In the genomic region with DNA sequence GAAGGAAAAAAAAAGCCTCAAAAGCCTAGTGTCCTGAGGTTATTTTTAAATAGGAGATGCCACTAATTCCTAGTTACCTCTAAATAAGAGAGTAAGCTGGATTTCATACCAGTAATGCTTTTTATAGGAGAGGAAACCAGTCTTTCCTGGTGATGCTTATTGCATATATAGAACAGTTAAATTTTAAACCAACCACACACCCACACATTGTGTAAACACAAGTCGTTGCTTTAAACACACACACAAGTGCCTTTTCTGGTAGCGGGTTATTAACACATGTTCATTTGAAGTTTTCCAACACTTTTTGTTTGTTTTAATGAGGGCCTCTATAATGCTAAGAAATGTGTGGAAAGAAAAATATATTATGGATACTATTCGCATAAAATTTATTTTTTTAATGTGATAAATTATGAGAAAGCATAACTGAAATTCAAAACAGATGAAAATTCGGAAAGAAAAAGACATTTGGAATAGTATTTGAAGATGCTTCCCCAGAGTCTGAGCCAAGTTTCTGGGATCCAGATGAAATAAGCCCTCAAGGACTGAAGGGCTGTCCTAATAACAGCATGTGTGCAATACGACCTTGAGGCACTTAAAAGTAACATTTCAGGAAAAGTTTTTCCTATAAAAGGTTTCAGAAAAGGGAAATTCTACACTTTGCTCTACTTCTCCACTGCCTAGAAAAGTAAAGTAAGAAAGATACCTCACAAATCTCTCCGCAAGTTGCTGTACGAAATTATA, we compare ENCODE assay signal across 8 cellular contexts. TPM values are rescaled to one million over a fixed set of nuclear protein-coding genes. Genes with fewer than 3 reads are reported as not detected.
DNase-seq lines count a peak whose midpoint lies in the region; ATAC-seq and TF ChIP-seq lines count a peak whose summit lies in the region.
"Had no signal": no experiment of that assay in that cellular context is flagged by ENCODE, and none has a peak within 500 bp of the region (broad histone marks: within the 10 kb centered on the region; RNA-seq: fewer than 3 reads in every experiment).

No MANE protein-coding gene starts in this region.

- DNase-seq in activated T-helper 1 cell treated with anti-CD3 and anti-CD28 coated beads, Interleukin-12 subunit alpha, Interleukin-12 subunit beta, Interleukin-2, Interleukin-4 antibody, amounts not matched to agents 30 ng/mL and 10 ng/mL and 1 ng/mL, durations not matched to agents 14 hours and 24 hours and 36 hours (ENCODE audit: low spot score), result no peak
- no peak for DNase-seq in stimulated activated naive B cell treated with anti-CD40 and anti-IgM and Interleukin-4, amounts not matched to agents 10 μg/mL and 1 μg/mL and 100 μg/mL, for 72 hours
- no peak for DNase-seq in SK-N-DZ (ENCODE audit: low spot score)
- no peak for DNase-seq in hippocampal formation (lab: John Stamatoyannopoulos, UW)
- DNase-seq in NCI-H2107 treated with DMSO at 0.1 percent for 48 hours (lab: John Stamatoyannopoulos, UW; ENCODE audit: unreplicated experiment), result no peak
- DNase-seq: central memory CD4-positive, alpha-beta T cell had no signal

- no peaks in the 10 kb centered on the region for H3K9me3 Mint-ChIP-seq in activated T-helper 1 cell treated with anti-CD3 and anti-CD28 coated beads, Interleukin-12 subunit alpha, Interleukin-12 subunit beta, Interleukin-2, Interleukin-4 antibody, amounts not matched to agents 30 ng/mL and 10 ng/mL and 1 ng/mL, durations not matched to agents 14 hours and 24 hours and 36 hours
- no peaks in the 10 kb centered on the region for H3K9me3 Mint-ChIP-seq in stimulated activated naive B cell treated with anti-CD40 and anti-IgM and Interleukin-4, amounts not matched to agents 10 μg/mL and 1 μg/mL and 100 μg/mL, for 72 hours

- ATAC-seq in stimulated activated naive B cell treated with anti-CD40 and anti-IgM and Interleukin-4, amounts not matched to agents 10 μg/mL and 1 μg/mL and 100 μg/mL, for 72 hours (replicated peaks), result no peak

- CTCF ChIA-PET in HEK293 (lab: Yijun Ruan, JAX), result interaction anchor here (0.6 kb wide), 1 partner anchor 55 kb away, joined by 3 read pairs; no protein-coding TSS in a partner anchor

- H3K4me1 Mint-ChIP-seq in activated T-helper 1 cell treated with anti-CD3 and anti-CD28 coated beads, Interleukin-12 subunit alpha, Interleukin-12 subunit beta, Interleukin-2, Interleukin-4 antibody, amounts not matched to agents 30 ng/mL and 10 ng/mL and 1 ng/mL, durations not matched to agents 14 hours and 24 hours and 36 hours (ENCODE audit: low read depth), result peaks cover 77% of the 10 kb centered on the region
- H3K4me1 Mint-ChIP-seq in stimulated activated naive B cell treated with anti-CD40 and anti-IgM and Interleukin-4, amounts not matched to agents 10 μg/mL and 1 μg/mL and 100 μg/mL, for 72 hours, result peaks cover 32 to 54% of the 10 kb centered on the region in 2 donors

- H3K36me3 Mint-ChIP-seq in activated T-helper 1 cell treated with anti-CD3 and anti-CD28 coated beads, Interleukin-12 subunit alpha, Interleukin-12 subunit beta, Interleukin-2, Interleukin-4 antibody, amounts not matched to agents 30 ng/mL and 10 ng/mL and 1 ng/mL, durations not matched to agents 14 hours and 24 hours and 36 hours (ENCODE audit: low read depth), result peaks cover 47% of the 10 kb centered on the region
- peaks cover 21 to 33% of the 10 kb centered on the region in 2 donors for H3K36me3 Mint-ChIP-seq in stimulated activated naive B cell treated with anti-CD40 and anti-IgM and Interleukin-4, amounts not matched to agents 10 μg/mL and 1 μg/mL and 100 μg/mL, for 72 hours

- POLR2A ChIA-PET in HEK293 (lab: Yijun Ruan, JAX), result no interaction called here

- H3K4me3 Mint-ChIP-seq in activated T-helper 1 cell treated with anti-CD3 and anti-CD28 coated beads, Interleukin-12 subunit alpha, Interleukin-12 subunit beta, Interleukin-2, Interleukin-4 antibody, amounts not matched to agents 30 ng/mL and 10 ng/mL and 1 ng/mL, durations not matched to agents 14 hours and 24 hours and 36 hours, result peak overlapping the region; percentile 99
- peak overlapping the region; percentile 96 to 98 for H3K4me3 Mint-ChIP-seq in stimulated activated naive B cell treated with anti-CD40 and anti-IgM and Interleukin-4, amounts not matched to agents 10 μg/mL and 1 μg/mL and 100 μg/mL, for 72 hours

- H3K4me1 ChIP-seq in HEK293 (ENCODE audit: control insufficient read depth, insufficient read depth, low read length) (peaks cover 3% of the 10 kb centered on the region; the same call in 1 of the 2 replicates), iPS-20b (ENCODE audit: insufficient read depth, low read length) (peaks cover 7% of the 10 kb centered on the region; the same call in 1 of the 2 replicates)

- H3K36me3 ChIP-seq in HEK293 (ENCODE audit: control insufficient read depth in 2 of 2, insufficient read depth in 1 of 2, low read length in 2 of 2), result peaks cover 0 to 19% of the 10 kb centered on the region in 2 experiments; a peak in 1 of 3 replicates
- no peaks in the 10 kb centered on the region for H3K36me3 ChIP-seq in iPS-20b (ENCODE audit: insufficient read depth, low read depth, low read length)

- H3K4me3 ChIP-seq in HEK293 (ENCODE audit: low read depth, low read length), result no peak overlapping the region
- peak overlapping the region; percentile 75 for H3K4me3 ChIP-seq in iPS-20b (ENCODE audit: low read length)

- H3K27me3 ChIP-seq in iPS-20b (ENCODE audit: insufficient read depth, low read length), result peaks cover 38% of the 10 kb centered on the region

- H3K27ac ChIP-seq in HEK293 (ENCODE audit: extremely low read depth, low read depth, low read length) (no peak overlapping the region), iPS-20b (ENCODE audit: low read length) (no peak overlapping the region)

- peak overlapping the region; percentile 98 for H3K27ac Mint-ChIP-seq in activated T-helper 1 cell treated with anti-CD3 and anti-CD28 coated beads, Interleukin-12 subunit alpha, Interleukin-12 subunit beta, Interleukin-2, Interleukin-4 antibody, amounts not matched to agents 30 ng/mL and 10 ng/mL and 1 ng/mL, durations not matched to agents 14 hours and 24 hours and 36 hours
- peak overlapping the region; percentile 98 for H3K27ac Mint-ChIP-seq in stimulated activated naive B cell treated with anti-CD40 and anti-IgM and Interleukin-4, amounts not matched to agents 10 μg/mL and 1 μg/mL and 100 μg/mL, for 72 hours

- H3K27me3 Mint-ChIP-seq in activated T-helper 1 cell treated with anti-CD3 and anti-CD28 coated beads, Interleukin-12 subunit alpha, Interleukin-12 subunit beta, Interleukin-2, Interleukin-4 antibody, amounts not matched to agents 30 ng/mL and 10 ng/mL and 1 ng/mL, durations not matched to agents 14 hours and 24 hours and 36 hours (ENCODE audit: insufficient read depth), result peaks cover 1% of the 10 kb centered on the region
- H3K27me3 Mint-ChIP-seq in stimulated activated naive B cell treated with anti-CD40 and anti-IgM and Interleukin-4, amounts not matched to agents 10 μg/mL and 1 μg/mL and 100 μg/mL, for 72 hours, result no peaks in the 10 kb centered on the region

- peak overlapping the region; percentile 78; the same call in 1 of the 2 replicates for H3K9ac ChIP-seq in iPS-20b (ENCODE audit: low read depth, low read length)

- intact Hi-C loops in activated T-helper 1 cell treated with anti-CD3 and anti-CD28 coated beads, Interleukin-12 subunit alpha, Interleukin-12 subunit beta, Interleukin-2, Interleukin-4 antibody, amounts not matched to agents 30 ng/mL and 10 ng/mL and 1 ng/mL, durations not matched to agents 14 hours and 24 hours and 36 hours (cut with micrococcal nuclease), result loop anchor here (1.0 to 10.0 kb wide), 11 partner anchors 13 to 1424 kb away; partner anchors contain the start of genes BMP2K and PAQR3

- no peak for TF ChIP-seq CTCF in HEK293 (tag by site-specific recombination; IDR thresholded peaks at IDR 0.05)

- H3K9me3 ChIP-seq in HEK293 (ENCODE audit: control insufficient read depth, insufficient read depth, low read depth, low read length), result no peaks in the 10 kb centered on the region
- no peaks in the 10 kb centered on the region for H3K9me3 ChIP-seq in iPS-20b (ENCODE audit: insufficient read depth, low read depth, low read length)

TF ChIP-seq in HEK293, 187 proteins besides CTCF, POLR2A, EP300 and RAD21:
- no peak for TF ChIP-seq ZNF585B (tag by site-specific recombination; IDR thresholded peaks at IDR 0.05)
- TF ChIP-seq FEZF1 (tag by site-specific recombination; IDR thresholded peaks at IDR 0.05), result peak; percentile 63
- no peak for TF ChIP-seq ZBTB6 (tag by site-specific recombination; IDR thresholded peaks at IDR 0.05)

RNA-seq across cellular contexts. Expression of gene ANTXR2, which starts 2.0 kb away (rescaled TPM):
- total RNA-seq in activated T-helper 1 cell treated with anti-CD3 and anti-CD28 coated beads, Interleukin-12 subunit alpha, Interleukin-12 subunit beta, Interleukin-2, Interleukin-4 antibody, amounts not matched to agents 30 ng/mL and 10 ng/mL and 1 ng/mL, durations not matched to agents 14 hours and 24 hours and 36 hours, result 24.9 and 29.8 TPM in 2 replicates
- 41.0 and 45.3 TPM in 2 replicates for polyA plus RNA-seq in SK-N-DZ (2014; cell fraction: cytosol; rRNA removed)
- 11.3 and 18.4 TPM in 2 replicates for polyA plus RNA-seq in SK-N-DZ (2014; cell fraction: nucleus; rRNA removed)
